In the genomic region with DNA sequence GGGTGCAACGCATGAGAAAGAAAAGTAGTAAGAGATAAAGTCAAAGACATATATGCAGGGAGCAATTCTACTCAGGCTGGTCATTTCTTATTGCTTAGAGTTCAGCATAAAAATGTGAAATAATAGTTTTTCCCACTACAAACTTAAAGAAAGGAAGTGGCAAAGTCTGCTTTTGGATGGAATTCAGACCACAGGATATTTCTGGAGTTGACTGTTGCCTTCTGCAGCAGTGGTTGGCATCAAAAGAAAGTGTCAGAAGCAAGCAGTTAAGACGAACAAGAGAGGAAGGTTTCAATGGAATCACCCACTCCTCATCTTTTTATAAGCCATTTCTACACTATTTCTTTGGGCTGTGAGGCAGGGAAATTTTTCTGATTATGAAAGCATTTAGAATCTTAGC, we compare ENCODE assay signal across 14 cellular contexts. TPM values are rescaled to one million over a fixed set of nuclear protein-coding genes. Genes with fewer than 3 reads are reported as not detected.
DNase-seq lines count a peak whose midpoint lies in the region; ATAC-seq and TF ChIP-seq lines count a peak whose summit lies in the region.
"Had no signal": no experiment of that assay in that cellular context is flagged by ENCODE, and none has a peak within 500 bp of the region (broad histone marks: within the 10 kb centered on the region; RNA-seq: fewer than 3 reads in every experiment).

No MANE protein-coding gene starts in this region.

- intact Hi-C loops in body of pancreas (cut with DNase I) = no loop called here

- H3K36me3 ChIP-seq in HAP-1 (replicated peaks) (no peaks in the 10 kb centered on the region), body of pancreas (replicated peaks in 1 of 2; ENCODE audit: insufficient read depth in 1 of 2, low read depth in 2 of 2) (no peaks in the 10 kb centered on the region)
- H3K36me3 ChIP-seq: SJSA1 had no signal

- no peak overlapping the region for H3K4me3 ChIP-seq in HAP-1
- H3K4me3 ChIP-seq in body of pancreas = no peak overlapping the region
- H3K4me3 ChIP-seq: SJSA1 had no signal

- DNase-seq in EL (peak; percentile 18), MV-4-11 (lab: John Stamatoyannopoulos, UW) (peak; percentile 15), fibroblast of peridontal ligament (ENCODE audit: extremely low read depth) (peak; percentile 67), stromal cell of bone marrow (ENCODE audit: low read depth) (peak; percentile 35), HAP-1 (ENCODE audit: low spot score in 2 of 2) (no peak), body of pancreas (no peak)
- DNase-seq in activated CD4-positive, CD25-positive, alpha-beta regulatory T cell treated with anti-CD3 and anti-CD28 coated beads, Interleukin-2, amount 50 U/mL, for 72 hours = no peak
- DNase-seq: NCI-H1417 treated with DMSO at 0.1 percent for 48 hours, NCI-H2029 treated with DMSO at 0.1 percent for 48 hours, NCI-H524, OCI-M1, T-cell had no signal

- H3K27me3 ChIP-seq in HAP-1 (ENCODE audit: low read depth) (no peaks in the 10 kb centered on the region), body of pancreas (no peaks in the 10 kb centered on the region)
- H3K27me3 ChIP-seq: SJSA1 had no signal

- WGBS in body of pancreas, 2 donors = 62 to 72% methylated on average over 2 of the region's 2 CpGs

- no peaks in the 10 kb centered on the region for H3K4me1 ChIP-seq in HAP-1
- H3K4me1 ChIP-seq in body of pancreas = no peaks in the 10 kb centered on the region
- H3K4me1 ChIP-seq: SJSA1 had no signal

- no peak for TF ChIP-seq POLR2A in body of pancreas (IDR thresholded peaks at IDR 0.05)

- no peak overlapping the region for H3K27ac ChIP-seq in body of pancreas
- H3K27ac ChIP-seq: C4-2B, SJSA1 had no signal

- no peak for ATAC-seq in body of pancreas
- ATAC-seq: T-cell had no signal

- no peaks in the 10 kb centered on the region for H3K9me3 ChIP-seq in HAP-1
- no peaks in the 10 kb centered on the region for H3K9me3 ChIP-seq in body of pancreas
- H3K9me3 ChIP-seq: SJSA1 had no signal

- no peak for TF ChIP-seq CTCF in body of pancreas (IDR thresholded peaks at IDR 0.05)

- in situ Hi-C loops in HAP-1 (cut with MboI; ENCODE audit: low sequenced_read_pairs) = no loop called here

RNA-seq across cellular contexts. Expression of gene TRPC4, which starts 36.2 kb away (rescaled TPM):
- total RNA-seq in body of pancreas = 1 to 10 TPM in 1 of 2 donors, under 1 TPM in 1; 0.33 to 2.6 TPM
- total RNA-seq: T-cell had no signal

Comparison
In these comparisons a context has a peak if more than half of its experiments do, and no peak if none do; other contexts are left out.
1. DNase-seq: peak in EL (single experiment), MV-4-11 (single experiment), fibroblast of peridontal ligament (single experiment) and stromal cell of bone marrow (single experiment); none in HAP-1 (0 of 2), activated CD4-positive, CD25-positive, alpha-beta regulatory T cell treated with anti-CD3 and anti-CD28 coated beads, Interleukin-2, amount 50 U/mL, for 72 hours (single experiment) and body of pancreas (0 of 4).